ENCODE assay signal across 1 cellular context in genomic region chr14:20682435-20683124, GRCh38.
TF ChIP-seq lines count a peak whose summit lies in the region.

No MANE protein-coding gene starts in this region.

TF ChIP-seq in HepG2, 621 proteins besides CTCF, POLR2A, EP300 and RAD21 (continued from another document and continues in another):
- TF ChIP-seq ZNF343 (CRISPR knock-in tag; IDR thresholded peaks at IDR 0.05) (peak; percentile 63; the same call in 1 of the 2 replicates), SMAD9 (CRISPR knock-in tag; IDR thresholded peaks at IDR 0.05) (peak; percentile 89; the same call in 1 of the 2 replicates), ZNF574 (CRISPR knock-in tag; IDR thresholded peaks at IDR 0.05) (no peak; the same call in 1 of the 2 replicates), ZNF207 (IDR thresholded peaks at IDR 0.05; ENCODE audit: borderline replicate concordance) (no peak), ZNF317 (CRISPR knock-in tag; IDR thresholded peaks at IDR 0.05) (peak; percentile 84; the same call in 1 of the 2 replicates), YEATS4 (CRISPR knock-in tag; IDR thresholded peaks at IDR 0.05; ENCODE audit: borderline replicate concordance) (peak; percentile 58), ZMYM4 (CRISPR knock-in tag; IDR thresholded peaks at IDR 0.05) (peak; percentile 25), ZNF460 (CRISPR knock-in tag; IDR thresholded peaks at IDR 0.05; ENCODE audit: borderline replicate concordance) (no peak), ZNF691 (CRISPR knock-in tag; IDR thresholded peaks at IDR 0.05; ENCODE audit: borderline replicate concordance, low read depth) (no peak; the same call in 1 of the 2 replicates), ZKSCAN8 (CRISPR knock-in tag; IDR thresholded peaks at IDR 0.05; ENCODE audit: borderline replicate concordance) (no peak), PCBP1 (IDR thresholded peaks at IDR 0.05; ENCODE audit: borderline replicate concordance, low read depth, low read length) (0 out of 2 replicates have a peak, but pooled peaks have one; percentile 42), KDM2A (CRISPR knock-in tag; IDR thresholded peaks at IDR 0.05; ENCODE audit: borderline replicate concordance, low read depth) (peak; percentile 46; the same call in 1 of the 2 replicates), SMC3 (IDR thresholded peaks at IDR 0.05; ENCODE audit: low read length) (no peak), ELF4 (CRISPR knock-in tag; IDR thresholded peaks at IDR 0.05; ENCODE audit: borderline replicate concordance) (peak; percentile 6; the same call in 1 of the 2 replicates), SRF (IDR thresholded peaks at IDR 0.05; ENCODE audit: low read depth, low read length) (no peak), ZNF335 (CRISPR knock-in tag; IDR thresholded peaks at IDR 0.05) (no peak; the same call in 1 of the 2 replicates), ZNF7 (CRISPR knock-in tag; IDR thresholded peaks at IDR 0.05) (no peak), CREBL2 (CRISPR knock-in tag; IDR thresholded peaks at IDR 0.05; ENCODE audit: borderline replicate concordance) (peak; percentile 50; the same call in 1 of the 2 replicates), ZNF792 (CRISPR knock-in tag; IDR thresholded peaks at IDR 0.05) (no peak), GATA4 (IDR thresholded peaks at IDR 0.05; ENCODE audit: borderline replicate concordance, low read depth) (peak; percentile 58; the same call in 1 of the 2 replicates), AHR (CRISPR knock-in tag; IDR thresholded peaks at IDR 0.05) (no peak; the same call in none of the 2 replicates), MAF1 (CRISPR knock-in tag; IDR thresholded peaks at IDR 0.05; ENCODE audit: borderline replicate concordance) (no peak), ZNF737 (CRISPR knock-in tag; IDR thresholded peaks at IDR 0.05; ENCODE audit: borderline replicate concordance) (0 out of 2 replicates have a peak, but pooled peaks have one; percentile 29), KLF11 (CRISPR knock-in tag; IDR thresholded peaks at IDR 0.05) (peak; percentile 46; the same call in 1 of the 2 replicates), SP4 (CRISPR knock-in tag; IDR thresholded peaks at IDR 0.05) (peak; percentile 81), ZNF224 (CRISPR knock-in tag; IDR thresholded peaks at IDR 0.05) (peak; percentile 39; the same call in 1 of the 2 replicates), SP1 (IDR thresholded peaks at IDR 0.05) (no peak), SP1 (CRISPR knock-in tag; IDR thresholded peaks at IDR 0.05) (peak; percentile 34), ATF3 (CRISPR knock-in tag; IDR thresholded peaks at IDR 0.05) (no peak), NFYC (CRISPR knock-in tag; IDR thresholded peaks at IDR 0.05) (no peak), HMG20B (CRISPR knock-in tag; conservative IDR thresholded peaks at IDR 0.05) (no peak), ZMYM2 (CRISPR knock-in tag; IDR thresholded peaks at IDR 0.05) (peak; percentile 50; the same call in 1 of the 2 replicates), MXD4 (CRISPR knock-in tag; IDR thresholded peaks at IDR 0.05) (no peak; the same call in 1 of the 2 replicates), FIP1L1 (IDR thresholded peaks at IDR 0.05; ENCODE audit: borderline replicate concordance, insufficient read depth, low read depth, low read length) (0 out of 2 replicates have a peak, but pooled peaks have one; percentile 53), ZNF850 (CRISPR knock-in tag; conservative IDR thresholded peaks at IDR 0.05) (no peak), FOXM1 (CRISPR knock-in tag; IDR thresholded peaks at IDR 0.05) (peak; percentile 11; the same call in 1 of the 2 replicates), PHF8 (CRISPR knock-in tag; IDR thresholded peaks at IDR 0.05) (peak; percentile 71), MAFF (IDR thresholded peaks at IDR 0.05; ENCODE audit: low read depth, low read length) (no peak)
- TF ChIP-seq, protein P1, sequence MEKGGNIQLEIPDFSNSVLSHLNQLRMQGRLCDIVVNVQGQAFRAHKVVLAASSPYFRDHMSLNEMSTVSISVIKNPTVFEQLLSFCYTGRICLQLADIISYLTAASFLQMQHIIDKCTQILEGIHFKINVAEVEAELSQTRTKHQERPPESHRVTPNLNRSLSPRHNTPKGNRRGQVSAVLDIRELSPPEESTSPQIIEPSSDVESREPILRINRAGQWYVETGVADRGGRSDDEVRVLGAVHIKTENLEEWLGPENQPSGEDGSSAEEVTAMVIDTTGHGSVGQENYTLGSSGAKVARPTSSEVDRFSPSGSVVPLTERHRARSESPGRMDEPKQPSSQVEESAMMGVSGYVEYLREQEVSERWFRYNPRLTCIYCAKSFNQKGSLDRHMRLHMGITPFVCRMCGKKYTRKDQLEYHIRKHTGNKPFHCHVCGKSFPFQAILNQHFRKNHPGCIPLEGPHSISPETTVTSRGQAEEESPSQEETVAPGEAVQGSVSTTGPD (CRISPR knock-in tag; IDR thresholded peaks at IDR 0.05): no peak
- TF ChIP-seq, protein P2, sequence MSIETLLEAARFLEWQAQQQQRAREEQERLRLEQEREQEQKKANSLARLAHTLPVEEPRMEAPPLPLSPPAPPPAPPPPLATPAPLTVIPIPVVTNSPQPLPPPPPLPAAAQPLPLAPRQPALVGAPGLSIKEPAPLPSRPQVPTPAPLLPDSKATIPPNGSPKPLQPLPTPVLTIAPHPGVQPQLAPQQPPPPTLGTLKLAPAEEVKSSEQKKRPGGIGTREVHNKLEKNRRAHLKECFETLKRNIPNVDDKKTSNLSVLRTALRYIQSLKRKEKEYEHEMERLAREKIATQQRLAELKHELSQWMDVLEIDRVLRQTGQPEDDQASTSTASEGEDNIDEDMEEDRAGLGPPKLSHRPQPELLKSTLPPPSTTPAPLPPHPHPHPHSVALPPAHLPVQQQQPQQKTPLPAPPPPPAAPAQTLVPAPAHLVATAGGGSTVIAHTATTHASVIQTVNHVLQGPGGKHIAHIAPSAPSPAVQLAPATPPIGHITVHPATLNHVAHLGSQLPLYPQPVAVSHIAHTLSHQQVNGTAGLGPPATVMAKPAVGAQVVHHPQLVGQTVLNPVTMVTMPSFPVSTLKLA (IDR thresholded peaks at IDR 0.05): no peak
- TF ChIP-seq, protein P3, sequence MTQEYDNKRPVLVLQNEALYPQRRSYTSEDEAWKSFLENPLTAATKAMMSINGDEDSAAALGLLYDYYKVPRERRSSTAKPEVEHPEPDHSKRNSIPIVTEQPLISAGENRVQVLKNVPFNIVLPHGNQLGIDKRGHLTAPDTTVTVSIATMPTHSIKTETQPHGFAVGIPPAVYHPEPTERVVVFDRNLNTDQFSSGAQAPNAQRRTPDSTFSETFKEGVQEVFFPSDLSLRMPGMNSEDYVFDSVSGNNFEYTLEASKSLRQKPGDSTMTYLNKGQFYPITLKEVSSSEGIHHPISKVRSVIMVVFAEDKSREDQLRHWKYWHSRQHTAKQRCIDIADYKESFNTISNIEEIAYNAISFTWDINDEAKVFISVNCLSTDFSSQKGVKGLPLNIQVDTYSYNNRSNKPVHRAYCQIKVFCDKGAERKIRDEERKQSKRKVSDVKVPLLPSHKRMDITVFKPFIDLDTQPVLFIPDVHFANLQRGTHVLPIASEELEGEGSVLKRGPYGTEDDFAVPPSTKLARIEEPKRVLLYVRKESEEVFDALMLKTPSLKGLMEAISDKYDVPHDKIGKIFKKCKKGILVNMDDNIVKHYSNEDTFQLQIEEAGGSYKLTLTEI (CRISPR knock-in tag; conservative IDR thresholded peaks at IDR 0.05): no peak
- TF ChIP-seq, protein P4, sequence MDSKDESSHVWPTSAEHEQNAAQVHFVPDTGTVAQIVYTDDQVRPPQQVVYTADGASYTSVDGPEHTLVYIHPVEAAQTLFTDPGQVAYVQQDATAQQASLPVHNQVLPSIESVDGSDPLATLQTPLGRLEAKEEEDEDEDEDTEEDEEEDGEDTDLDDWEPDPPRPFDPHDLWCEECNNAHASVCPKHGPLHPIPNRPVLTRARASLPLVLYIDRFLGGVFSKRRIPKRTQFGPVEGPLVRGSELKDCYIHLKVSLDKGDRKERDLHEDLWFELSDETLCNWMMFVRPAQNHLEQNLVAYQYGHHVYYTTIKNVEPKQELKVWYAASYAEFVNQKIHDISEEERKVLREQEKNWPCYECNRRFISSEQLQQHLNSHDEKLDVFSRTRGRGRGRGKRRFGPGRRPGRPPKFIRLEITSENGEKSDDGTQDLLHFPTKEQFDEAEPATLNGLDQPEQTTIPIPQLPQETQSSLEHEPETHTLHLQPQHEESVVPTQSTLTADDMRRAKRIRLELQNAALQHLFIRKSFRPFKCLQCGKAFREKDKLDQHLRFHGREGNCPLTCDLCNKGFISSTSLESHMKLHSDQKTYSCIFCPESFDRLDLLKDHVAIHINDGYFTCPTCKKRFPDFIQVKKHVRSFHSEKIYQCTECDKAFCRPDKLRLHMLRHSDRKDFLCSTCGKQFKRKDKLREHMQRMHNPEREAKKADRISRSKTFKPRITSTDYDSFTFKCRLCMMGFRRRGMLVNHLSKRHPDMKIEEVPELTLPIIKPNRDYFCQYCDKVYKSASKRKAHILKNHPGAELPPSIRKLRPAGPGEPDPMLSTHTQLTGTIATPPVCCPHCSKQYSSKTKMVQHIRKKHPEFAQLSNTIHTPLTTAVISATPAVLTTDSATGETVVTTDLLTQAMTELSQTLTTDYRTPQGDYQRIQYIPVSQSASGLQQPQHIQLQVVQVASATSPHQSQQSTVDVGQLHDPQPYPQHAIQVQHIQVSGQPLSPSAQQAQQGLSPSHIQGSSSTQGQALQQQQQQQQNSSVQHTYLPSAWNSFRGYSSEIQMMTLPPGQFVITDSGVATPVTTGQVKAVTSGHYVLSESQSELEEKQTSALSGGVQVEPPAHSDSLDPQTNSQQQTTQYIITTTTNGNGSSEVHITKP (CRISPR knock-in tag; IDR thresholded peaks at IDR 0.05; ENCODE audit: low read depth): no peak
- TF ChIP-seq, protein P5, sequence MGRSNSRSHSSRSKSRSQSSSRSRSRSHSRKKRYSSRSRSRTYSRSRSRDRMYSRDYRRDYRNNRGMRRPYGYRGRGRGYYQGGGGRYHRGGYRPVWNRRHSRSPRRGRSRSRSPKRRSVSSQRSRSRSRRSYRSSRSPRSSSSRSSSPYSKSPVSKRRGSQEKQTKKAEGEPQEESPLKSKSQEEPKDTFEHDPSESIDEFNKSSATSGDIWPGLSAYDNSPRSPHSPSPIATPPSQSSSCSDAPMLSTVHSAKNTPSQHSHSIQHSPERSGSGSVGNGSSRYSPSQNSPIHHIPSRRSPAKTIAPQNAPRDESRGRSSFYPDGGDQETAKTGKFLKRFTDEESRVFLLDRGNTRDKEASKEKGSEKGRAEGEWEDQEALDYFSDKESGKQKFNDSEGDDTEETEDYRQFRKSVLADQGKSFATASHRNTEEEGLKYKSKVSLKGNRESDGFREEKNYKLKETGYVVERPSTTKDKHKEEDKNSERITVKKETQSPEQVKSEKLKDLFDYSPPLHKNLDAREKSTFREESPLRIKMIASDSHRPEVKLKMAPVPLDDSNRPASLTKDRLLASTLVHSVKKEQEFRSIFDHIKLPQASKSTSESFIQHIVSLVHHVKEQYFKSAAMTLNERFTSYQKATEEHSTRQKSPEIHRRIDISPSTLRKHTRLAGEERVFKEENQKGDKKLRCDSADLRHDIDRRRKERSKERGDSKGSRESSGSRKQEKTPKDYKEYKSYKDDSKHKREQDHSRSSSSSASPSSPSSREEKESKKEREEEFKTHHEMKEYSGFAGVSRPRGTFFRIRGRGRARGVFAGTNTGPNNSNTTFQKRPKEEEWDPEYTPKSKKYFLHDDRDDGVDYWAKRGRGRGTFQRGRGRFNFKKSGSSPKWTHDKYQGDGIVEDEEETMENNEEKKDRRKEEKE (IDR thresholded peaks at IDR 0.05): no peak
- TF ChIP-seq, protein P6, sequence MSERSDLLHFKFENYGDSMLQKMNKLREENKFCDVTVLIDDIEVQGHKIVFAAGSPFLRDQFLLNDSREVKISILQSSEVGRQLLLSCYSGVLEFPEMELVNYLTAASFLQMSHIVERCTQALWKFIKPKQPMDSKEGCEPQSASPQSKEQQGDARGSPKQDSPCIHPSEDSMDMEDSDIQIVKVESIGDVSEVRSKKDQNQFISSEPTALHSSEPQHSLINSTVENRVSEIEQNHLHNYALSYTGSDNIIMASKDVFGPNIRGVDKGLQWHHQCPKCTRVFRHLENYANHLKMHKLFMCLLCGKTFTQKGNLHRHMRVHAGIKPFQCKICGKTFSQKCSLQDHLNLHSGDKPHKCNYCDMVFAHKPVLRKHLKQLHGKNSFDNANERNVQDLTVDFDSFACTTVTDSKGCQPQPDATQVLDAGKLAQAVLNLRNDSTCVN (CRISPR knock-in tag; IDR thresholded peaks at IDR 0.05; ENCODE audit: borderline replicate concordance): peak; percentile 38; the same call in 1 of the 2 replicates
